In genomic region chr10:49285232-49285631, GRCh38 we compare ENCODE assay signal across 14 cellular contexts. TPM values are rescaled to one million over a fixed set of nuclear protein-coding genes. Genes with fewer than 3 reads are reported as not detected.
A peak's percentile ranks its signal among the peaks of the same experiment; 100 is the strongest.
DNase-seq lines count a peak whose midpoint lies in the region; ATAC-seq and TF ChIP-seq lines count a peak whose summit lies in the region.
"Had no signal": no experiment of that assay in that cellular context is flagged by ENCODE, and none has a peak within 500 bp of the region (broad histone marks: within the 10 kb centered on the region; RNA-seq: fewer than 3 reads in every experiment).

No MANE protein-coding gene starts in this region.

- no peak overlapping the region for H3K4me3 ChIP-seq in right atrium auricular region
- no peak overlapping the region for H3K4me3 ChIP-seq in lower lobe of right lung
- H3K4me3 ChIP-seq in aorta (ENCODE audit: low read length in 2 of 2): no peak overlapping the region
- H3K4me3 ChIP-seq: esophagus squamous epithelium had no signal

- no peak for TF ChIP-seq CTCF in right atrium auricular region (IDR thresholded peaks at IDR 0.05)
- TF ChIP-seq CTCF in lower lobe of right lung (IDR thresholded peaks at IDR 0.05): no peak
- no peak for TF ChIP-seq CTCF in chondrocyte (IDR thresholded peaks at IDR 0.05)

- H3K36me3 ChIP-seq in right atrium auricular region (no peaks in the 10 kb centered on the region), lower lobe of right lung (no peaks in the 10 kb centered on the region), aorta (ENCODE audit: control insufficient read depth in 1 of 2, insufficient read depth in 2 of 2, low read length in 1 of 2) (no peaks in the 10 kb centered on the region)
- H3K36me3 ChIP-seq: esophagus squamous epithelium had no signal

- no peaks in the 10 kb centered on the region for H3K9me3 Mint-ChIP-seq in chondrocyte (ENCODE audit: low read depth)

- peak; percentile 36 for ATAC-seq in Right ventricle myocardium inferior
- ATAC-seq in lower lobe of right lung: peak; percentile 60 to 76
- peak; percentile 39 for ATAC-seq in aorta (ENCODE audit: low FRiP score)
- ATAC-seq: stimulated activated naive B cell treated with anti-CD40 and anti-IgM and Interleukin-4, amounts not matched to agents 10 μg/mL and 1 μg/mL and 100 μg/mL, for 72 hours had no signal

- WGBS in aorta, 2 donors: 83 to 87% methylated on average over 3 of the region's 3 CpGs

- H3K4me1 Mint-ChIP-seq in chondrocyte (ENCODE audit: low read depth): no peaks in the 10 kb centered on the region

- no peaks in the 10 kb centered on the region for H3K36me3 Mint-ChIP-seq in chondrocyte (ENCODE audit: low read depth)
- H3K36me3 Mint-ChIP-seq: stimulated activated naive B cell treated with anti-CD40 and anti-IgM and Interleukin-4, amounts not matched to agents 10 μg/mL and 1 μg/mL and 100 μg/mL, for 72 hours had no signal

- intact Hi-C loops in Right ventricle myocardium inferior (cut with DNase I) (no loop called here), lower lobe of right lung (cut with DNase I) (no loop called here), aorta (cut with DNase I) (no loop called here)

- H3K4me1 ChIP-seq in right atrium auricular region (peaks cover 0 to 13% of the 10 kb centered on the region in 2 donors), lower lobe of right lung (peaks cover 3% of the 10 kb centered on the region), aorta (ENCODE audit: control insufficient read depth in 1 of 2, insufficient read depth in 2 of 2, low read length in 2 of 2) (no peaks in the 10 kb centered on the region)
- H3K4me1 ChIP-seq: esophagus squamous epithelium had no signal

- H3K4me3 Mint-ChIP-seq in chondrocyte (ENCODE audit: unreplicated experiment): no peak overlapping the region
- H3K4me3 Mint-ChIP-seq: stimulated activated naive B cell treated with anti-CD40 and anti-IgM and Interleukin-4, amounts not matched to agents 10 μg/mL and 1 μg/mL and 100 μg/mL, for 72 hours had no signal

- H3K27ac ChIP-seq in right atrium auricular region (no peak overlapping the region), lower lobe of right lung (no peak overlapping the region), aorta (ENCODE audit: low read depth in 1 of 2, low read length in 2 of 2) (no peak overlapping the region)
- H3K27ac ChIP-seq: esophagus squamous epithelium had no signal

- DNase-seq in Right ventricle myocardium inferior (ENCODE audit: missing footprints) (no peak), right atrium auricular region (ENCODE audit: low spot score) (no peak), amniotic epithelial cell (ENCODE audit: low read depth) (peak; percentile 48), lower lobe of right lung (no peak), aorta (no peak), NCI-H1048 (lab: John Stamatoyannopoulos, UW) (no peak), chondrocyte (ENCODE audit: low spot score) (no peak)
- no peak for DNase-seq in stimulated activated CD4-positive, alpha-beta T cell treated with anti-CD3 and anti-CD28 coated beads, Interleukin-1b, Interleukin-23, amount 100 ng/mL, for 48 hours
- DNase-seq: esophagus squamous epithelium; KG1; stimulated activated CD4-positive, alpha-beta T cell treated with anti-CD3 and anti-CD28 coated beads, Interleukin-4, amount 100 ng/mL, for 24 hours; stimulated activated naive B cell treated with anti-CD40 and anti-IgM and Interleukin-4, amounts not matched to agents 10 μg/mL and 1 μg/mL and 100 μg/mL, for 72 hours had no signal

- H3K9me3 ChIP-seq in right atrium auricular region (no peaks in the 10 kb centered on the region), lower lobe of right lung (no peaks in the 10 kb centered on the region), aorta (ENCODE audit: control insufficient read depth, low read length) (no peaks in the 10 kb centered on the region)
- H3K9me3 ChIP-seq: esophagus squamous epithelium had no signal

- H3K27me3 ChIP-seq in right atrium auricular region (no peaks in the 10 kb centered on the region), lower lobe of right lung (ENCODE audit: low read depth) (peaks cover 5% of the 10 kb centered on the region), aorta (ENCODE audit: control insufficient read depth in 1 of 2, insufficient read depth in 2 of 2, low read length in 1 of 2) (no peaks in the 10 kb centered on the region)

- H3K27me3 Mint-ChIP-seq in chondrocyte (ENCODE audit: low read depth): peaks cover 4% of the 10 kb centered on the region

- H3K27ac Mint-ChIP-seq in chondrocyte (ENCODE audit: unreplicated experiment): no peak overlapping the region
- H3K27ac Mint-ChIP-seq: stimulated activated naive B cell treated with anti-CD40 and anti-IgM and Interleukin-4, amounts not matched to agents 10 μg/mL and 1 μg/mL and 100 μg/mL, for 72 hours had no signal

RNA-seq across cellular contexts. Expression of gene C10orf71, which starts 13.7 kb away (rescaled TPM):
- total RNA-seq in Right ventricle myocardium inferior (108 TPM), right atrium auricular region (10 to 100 TPM; 34.9 to 48.2 TPM), lower lobe of right lung (not detected), aorta (under 1 TPM; 0.09 to 0.13 TPM), chondrocyte (not detected in 3 replicates)
- polyA plus RNA-seq in aorta: under 1 TPM in 1 of 2 donors, not detected in 1; 0.13 TPM
- total RNA-seq: mononuclear cell, pulmonary artery endothelial cell had no signal

Comparison
In these comparisons a context has a peak if more than half of its experiments do, and no peak if none do; other contexts are left out.
1. RNA of gene C10orf71, which starts 13.7 kb away (total RNA-seq): 108 TPM in Right ventricle myocardium inferior (single experiment) and 34.9 to 48.2 TPM in right atrium auricular region; 0.09 to 0.13 TPM in aorta, not detected in lower lobe of right lung (single experiment) and not detected in chondrocyte; every median in the first group is over 10 times any median in the second.
2. Peak in every context shown above with its lines, with median percentiles within 50 percentile points of each other: ATAC-seq.